Comparison of ENCODE assay signal across 23 cellular contexts in the genomic region with DNA sequence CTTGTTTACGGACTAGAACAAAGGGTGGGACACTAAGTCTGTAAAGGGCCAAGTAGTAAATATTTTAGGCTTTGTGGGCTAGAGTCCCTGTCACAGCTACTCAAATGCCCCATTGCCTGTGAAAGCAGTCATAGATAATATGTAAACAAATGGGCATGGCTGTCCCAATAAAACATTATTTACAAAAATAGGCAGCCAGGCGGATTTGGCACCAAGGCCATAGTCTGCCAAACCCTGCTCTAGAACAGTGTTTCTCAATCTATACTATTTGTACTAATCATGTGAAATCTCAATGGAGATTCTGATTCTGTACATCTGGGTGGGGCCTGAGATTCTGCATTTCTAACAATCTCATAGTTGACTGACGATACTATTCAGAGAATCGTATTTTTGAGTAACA.
DNase-seq lines count a peak whose midpoint lies in the region; ATAC-seq, FAIRE-seq and TF ChIP-seq lines count a peak whose summit lies in the region.
"Had no signal": no experiment of that assay in that cellular context is flagged by ENCODE, and none has a peak within 500 bp of the region (broad histone marks: within the 10 kb centered on the region; RNA-seq: fewer than 3 reads in every experiment).

No MANE protein-coding gene starts in this region.

- H2AFZ ChIP-seq in HepG2 (ENCODE audit: low read length): no peak overlapping the region

- in situ Hi-C loops in HepG2 (cut with HindIII; ENCODE audit: extremely low pct_ligation_motif_present, low pct_unique_long_range_greater_than_20kb): loop anchor here (25.0 kb wide), 1 partner anchor 571 kb away; no protein-coding TSS in a partner anchor

- CTCF ChIA-PET in HepG2 (lab: Yijun Ruan, JAX; ENCODE audit: low intra/inter-chr PET ratio, low total read pairs): no interaction called here

- H3K4me3 ChIP-seq in right lobe of liver: no peak overlapping the region
- H3K4me3 ChIP-seq in HepG2 (replicated peaks in 1 of 3; ENCODE audit: insufficient read depth in 1 of 3, low read depth in 2 of 3, low read length in 3 of 3): no peak overlapping the region
- H3K4me3 ChIP-seq in neutrophil (ENCODE audit: low read depth in 1 of 2, low read length in 1 of 2): peak overlapping the region in 1 of 2 experiments; percentile 35
- H3K4me3 ChIP-seq: A549; BLaER1 treated with 17β-estradiol and CSF1 and Interleukin-3, amounts not matched to agents 10 nM and 100 nM had no signal

- no peaks in the 10 kb centered on the region for H3K9me3 Mint-ChIP-seq in activated T-cell treated with anti-CD3 and anti-CD28 coated beads, Interleukin-2, amount 50 U/mL, for 24 hours
- H3K9me3 Mint-ChIP-seq: CD4-positive, alpha-beta T cell had no signal

- H3K9me3 ChIP-seq in right lobe of liver (no peaks in the 10 kb centered on the region), HepG2 (ENCODE audit: low read length) (no peaks in the 10 kb centered on the region), neutrophil (no peaks in the 10 kb centered on the region)
- H3K9me3 ChIP-seq: A549; BLaER1 treated with 17β-estradiol and CSF1 and Interleukin-3, amounts not matched to agents 10 nM and 100 nM; Caco-2 had no signal

- DNase-seq in NCI-H345 (lab: John Stamatoyannopoulos, UW) (peak; percentile 9), NCI-H345 treated with DMSO at 0.1 percent for 48 hours (lab: John Stamatoyannopoulos, UW; ENCODE audit: unreplicated experiment) (no peak), right lobe of liver (no peak), HepG2 (ENCODE audit: low spot score) (no peak)
- DNase-seq in activated T-cell treated with anti-CD3 and anti-CD28 coated beads, Interleukin-2, amount 50 U/mL, for 24 hours: no peak
- DNase-seq: AML-193; Caco-2; Calu3; CD4-positive, alpha-beta T cell; CD8-positive, alpha-beta T cell; DMS79 treated with DMSO at 0.1 percent for 48 hours; GF-D8 had no signal

- intact Hi-C loops in right lobe of liver (cut with DNase I) (no loop called here), HepG2 (cut with micrococcal nuclease; ENCODE audit: unreplicated experiment) (no loop called here)

- H3K27me3 Mint-ChIP-seq in activated T-cell treated with anti-CD3 and anti-CD28 coated beads, Interleukin-2, amount 50 U/mL, for 24 hours: no peaks in the 10 kb centered on the region
- H3K27me3 Mint-ChIP-seq: B cell; CD4-positive, alpha-beta T cell had no signal

- ATAC-seq in right lobe of liver (peak; percentile 39 to 88 (median 58)), HepG2 (no peak), HG03342 (IDR thresholded peaks at IDR 0.05; ENCODE audit: unreplicated experiment) (no peak)
- ATAC-seq: A549; CD8-positive, alpha-beta T cell had no signal

- peaks cover 43% of the 10 kb centered on the region for H3K36me3 Mint-ChIP-seq in activated T-cell treated with anti-CD3 and anti-CD28 coated beads, Interleukin-2, amount 50 U/mL, for 24 hours (ENCODE audit: low read depth)

- TF ChIP-seq POLR2A in right lobe of liver (IDR thresholded peaks at IDR 0.05) (no peak), HepG2 (IDR thresholded peaks at IDR 0.05; ENCODE audit: insufficient read depth in 1 of 2, low read depth in 2 of 2, low read length in 2 of 2) (no peak)

- no peak for TF ChIP-seq EP300 in HepG2 (IDR thresholded peaks at IDR 0.05; ENCODE audit: low read depth in 2 of 2, low read length in 2 of 2)
- TF ChIP-seq EP300 in HepG2 (CRISPR knock-in tag; IDR thresholded peaks at IDR 0.05; ENCODE audit: borderline replicate concordance): no peak

- H3K4me2 ChIP-seq in HepG2 (ENCODE audit: low read depth, low read length): no peak overlapping the region
- H3K4me2 ChIP-seq: A549; BLaER1 treated with 17β-estradiol and CSF1 and Interleukin-3, amounts not matched to agents 10 nM and 100 nM had no signal

- no peaks in the 10 kb centered on the region for H3K4me1 ChIP-seq in right lobe of liver
- H3K4me1 ChIP-seq in HepG2 (ENCODE audit: insufficient read depth, low read length): no peaks in the 10 kb centered on the region
- peaks cover 24 to 29% of the 10 kb centered on the region in 2 experiments for H3K4me1 ChIP-seq in neutrophil (ENCODE audit: control insufficient read depth in 1 of 2, insufficient read depth in 1 of 2, low read depth in 1 of 2, low read length in 1 of 2)
- H3K4me1 ChIP-seq: A549; BLaER1 treated with 17β-estradiol and CSF1 and Interleukin-3, amounts not matched to agents 10 nM and 100 nM; Caco-2 had no signal

- no peak for TF ChIP-seq CTCF in right lobe of liver (IDR thresholded peaks at IDR 0.05)
- no peak for TF ChIP-seq CTCF in HepG2 (CRISPR knock-in tag; IDR thresholded peaks at IDR 0.05)
- TF ChIP-seq CTCF in neutrophil (IDR thresholded peaks at IDR 0.05): no peak

- no peak for FAIRE-seq in HepG2 (lab: Jason Lieb, UNC)
- FAIRE-seq: A549, D721Med, G401.6, GM12891, GM19239 had no signal

- H3K27me3 ChIP-seq in right lobe of liver: no peaks in the 10 kb centered on the region
- H3K27me3 ChIP-seq in HepG2 (ENCODE audit: control insufficient read depth in 1 of 2, insufficient read depth in 2 of 2, low read length in 2 of 2): no peaks in the 10 kb centered on the region
- H3K27me3 ChIP-seq in neutrophil: no peaks in the 10 kb centered on the region
- H3K27me3 ChIP-seq: BLaER1 treated with 17β-estradiol and CSF1 and Interleukin-3, amounts not matched to agents 10 nM and 100 nM had no signal

- 79% methylated on average over 4 of the region's 4 CpGs for WGBS in right lobe of liver (ENCODE audit: insufficient coverage, low coverage, low lambda C conversion rate, missing lambda C conversion rate)
- 96% methylated on average over 4 of the region's 4 CpGs for WGBS in HepG2 (ENCODE audit: low lambda C conversion rate)

- H3K4me3 Mint-ChIP-seq in activated T-cell treated with anti-CD3 and anti-CD28 coated beads, Interleukin-2, amount 50 U/mL, for 24 hours: no peak overlapping the region
- H3K4me3 Mint-ChIP-seq: B cell; CD4-positive, alpha-beta T cell; CD8-positive, alpha-beta T cell had no signal

- no peak overlapping the region for H3K9ac ChIP-seq in HepG2 (ENCODE audit: insufficient read depth, low read depth, low read length)
- H3K9ac ChIP-seq: BLaER1 treated with 17β-estradiol and CSF1 and Interleukin-3, amounts not matched to agents 10 nM and 100 nM had no signal

- H3K27ac ChIP-seq in right lobe of liver (no peak overlapping the region), HepG2 (ENCODE audit: extremely low read length, insufficient read depth, low read length) (no peak overlapping the region), neutrophil (peak overlapping the region; percentile 72)
- H3K27ac ChIP-seq: 22Rv1; A549; BLaER1 treated with 17β-estradiol and CSF1 and Interleukin-3, amounts not matched to agents 10 nM and 100 nM; C4-2B had no signal

- H4K20me1 ChIP-seq in HepG2 (ENCODE audit: insufficient read depth, low read length): no peaks in the 10 kb centered on the region
- H4K20me1 ChIP-seq: BLaER1 treated with 17β-estradiol and CSF1 and Interleukin-3, amounts not matched to agents 10 nM and 100 nM had no signal

- no peak for TF ChIP-seq RAD21 in HepG2 (CRISPR knock-in tag; IDR thresholded peaks at IDR 0.05)

- POLR2A ChIA-PET in HepG2 (lab: Yijun Ruan, JAX): no interaction called here

- no peaks in the 10 kb centered on the region for H3K79me2 ChIP-seq in HepG2 (ENCODE audit: insufficient read depth, low read length)

- BruUV-seq in HepG2 (replicated peaks; lab: Mats Ljungman, UMichigan): no TSS peak

- H3K36me3 ChIP-seq in right lobe of liver (no peaks in the 10 kb centered on the region), HepG2 (replicated peaks in 1 of 2; ENCODE audit: control insufficient read depth in 1 of 2, insufficient read depth in 2 of 2, low read length in 2 of 2) (no peaks in the 10 kb centered on the region), neutrophil (no peaks in the 10 kb centered on the region)

- H3K4me1 Mint-ChIP-seq in activated T-cell treated with anti-CD3 and anti-CD28 coated beads, Interleukin-2, amount 50 U/mL, for 24 hours (ENCODE audit: low read depth): peaks cover 7% of the 10 kb centered on the region
- H3K4me1 Mint-ChIP-seq: B cell had no signal

- H3K27ac Mint-ChIP-seq in activated T-cell treated with anti-CD3 and anti-CD28 coated beads, Interleukin-2, amount 50 U/mL, for 24 hours: no peak overlapping the region
- H3K27ac Mint-ChIP-seq: B cell; CD4-positive, alpha-beta T cell; CD8-positive, alpha-beta T cell had no signal

TF ChIP-seq in HepG2, 621 proteins besides CTCF, POLR2A, EP300 and RAD21 (continues in another document):
- no peak for TF ChIP-seq ZSCAN22 (CRISPR knock-in tag; IDR thresholded peaks at IDR 0.05)
- no peak for TF ChIP-seq ISL2 (CRISPR knock-in tag; IDR thresholded peaks at IDR 0.05)
- TF ChIP-seq HNRNPUL1 (IDR thresholded peaks at IDR 0.05; ENCODE audit: low read depth, low read length): no peak
- no peak for TF ChIP-seq ZFAT (CRISPR knock-in tag; conservative IDR thresholded peaks at IDR 0.05)
- TF ChIP-seq ZFP36L1 (CRISPR knock-in tag; IDR thresholded peaks at IDR 0.05): no peak
- TF ChIP-seq, protein P1, sequence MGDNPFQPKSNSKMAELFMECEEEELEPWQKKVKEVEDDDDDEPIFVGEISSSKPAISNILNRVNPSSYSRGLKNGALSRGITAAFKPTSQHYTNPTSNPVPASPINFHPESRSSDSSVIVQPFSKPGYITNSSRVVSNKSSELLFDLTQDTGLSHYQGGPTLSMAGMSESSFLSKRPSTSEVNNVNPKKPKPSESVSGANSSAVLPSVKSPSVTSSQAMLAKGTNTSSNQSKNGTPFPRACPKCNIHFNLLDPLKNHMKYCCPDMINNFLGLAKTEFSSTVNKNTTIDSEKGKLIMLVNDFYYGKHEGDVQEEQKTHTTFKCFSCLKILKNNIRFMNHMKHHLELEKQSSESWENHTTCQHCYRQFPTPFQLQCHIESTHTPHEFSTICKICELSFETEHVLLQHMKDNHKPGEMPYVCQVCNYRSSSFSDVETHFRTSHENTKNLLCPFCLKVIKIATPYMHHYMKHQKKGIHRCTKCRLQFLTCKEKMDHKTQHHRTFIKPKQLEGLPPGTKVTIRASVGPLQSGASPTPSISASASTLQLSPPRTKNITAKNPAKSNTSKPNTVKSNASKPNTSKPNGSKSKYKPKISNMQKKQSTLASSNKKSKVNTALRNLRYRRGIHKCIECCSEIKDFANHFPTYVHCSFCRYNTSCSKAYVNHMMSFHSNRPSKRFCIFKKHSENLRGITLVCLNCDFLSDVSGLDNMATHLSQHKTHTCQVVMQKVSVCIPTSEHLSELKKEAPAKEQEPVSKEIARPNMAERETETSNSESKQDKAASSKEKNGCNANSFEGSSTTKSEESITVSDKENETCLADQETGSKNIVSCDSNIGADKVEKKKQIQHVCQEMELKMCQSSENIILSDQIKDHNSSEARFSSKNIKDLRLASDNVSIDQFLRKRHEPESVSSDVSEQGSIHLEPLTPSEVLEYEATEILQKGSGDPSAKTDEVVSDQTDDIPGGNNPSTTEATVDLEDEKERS (CRISPR knock-in tag; IDR thresholded peaks at IDR 0.05): no peak

Comparison
In these comparisons a context has a peak if more than half of its experiments do, and no peak if none do; other contexts are left out.
1. ATAC-seq: peak in right lobe of liver (4 of 4); none in HepG2 (single experiment) and HG03342 (single experiment).